ENCODE assay signal across 10 cellular contexts in the genomic region with DNA sequence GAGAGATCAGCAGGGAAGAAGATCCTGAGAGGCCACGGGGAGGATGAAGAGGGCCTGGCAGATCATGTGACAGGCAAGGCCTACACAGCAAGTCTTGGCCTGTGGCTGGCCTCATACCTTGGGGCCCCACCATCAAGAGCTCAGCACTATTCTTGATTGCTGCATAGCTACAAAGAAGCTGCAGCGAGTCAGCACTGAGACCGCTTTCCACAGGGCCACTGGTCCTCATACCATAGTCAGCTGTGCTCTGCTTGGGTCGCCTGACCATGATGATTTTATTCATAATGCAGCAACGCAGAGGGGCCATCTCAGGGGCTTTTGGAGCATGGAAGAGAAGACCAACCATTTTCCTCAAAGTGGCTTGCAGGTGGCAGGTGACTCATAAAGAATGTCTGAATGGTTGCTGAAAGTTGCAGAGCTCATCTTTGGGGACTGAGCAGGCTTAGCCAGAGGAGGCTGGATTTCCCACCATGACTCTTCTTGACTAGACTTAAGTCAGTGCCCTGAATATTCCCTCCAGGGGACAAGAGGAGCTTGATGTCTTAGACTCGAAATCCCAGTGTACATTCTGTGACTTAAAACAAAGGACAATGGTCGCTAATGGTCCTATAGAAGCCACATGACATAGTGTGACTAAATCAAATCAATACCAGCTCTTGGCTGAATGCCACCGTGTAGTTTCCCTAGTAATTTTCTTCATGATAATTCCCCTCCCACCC. TPM values are rescaled to one million over a fixed set of nuclear protein-coding genes. Genes with fewer than 3 reads are reported as not detected.
DNase-seq lines count a peak whose midpoint lies in the region; ATAC-seq and FAIRE-seq lines count a peak whose summit lies in the region.
"Not testable (repeated sequence)": the region's sequence is repeated elsewhere in the genome, so short reads cannot be mapped to it uniquely, and the experiment has no call there.
"Had no signal": no experiment of that assay in that cellular context is flagged by ENCODE, and none has a peak within 500 bp of the region (broad histone marks: within the 10 kb centered on the region; RNA-seq: fewer than 3 reads in every experiment).

No MANE protein-coding gene starts in this region.

- FAIRE-seq in GM18507 (lab: Jason Lieb, UNC), result peak; percentile 85

- H3K27ac Mint-ChIP-seq in activated naive CD8-positive, alpha-beta T cell treated with anti-CD3 and anti-CD28 coated beads, Interleukin-2, amount 50 U/mL, for 24 hours; natural killer cell treated with Interleukin-12 subunit alpha and Interleukin-12 subunit beta and Interleukin-15 and Interleukin-18, amount 100 ng/mL, for 72 hours: not testable (repeated sequence)

- not testable (repeated sequence) for H3K9me3 Mint-ChIP-seq in activated naive CD8-positive, alpha-beta T cell treated with anti-CD3 and anti-CD28 coated beads, Interleukin-2, amount 50 U/mL, for 24 hours; natural killer cell treated with Interleukin-12 subunit alpha and Interleukin-12 subunit beta and Interleukin-15 and Interleukin-18, amount 100 ng/mL, for 72 hours

- ATAC-seq in GM19452 (IDR thresholded peaks at IDR 0.05; ENCODE audit: unreplicated experiment) (peak; percentile 54), HG02642 (IDR thresholded peaks at IDR 0.05; ENCODE audit: poor library complexity, unreplicated experiment) (peak; percentile 64), HG03039 (IDR thresholded peaks at IDR 0.05; ENCODE audit: unreplicated experiment) (peak; percentile 68)
- ATAC-seq in activated CD4-positive, CD25-positive, alpha-beta regulatory T cell treated with anti-CD3 and anti-CD28 coated beads, Interleukin-2, amount 50 U/mL, for 24 hours, result peak; percentile 57 to 59
- ATAC-seq in activated naive CD8-positive, alpha-beta T cell treated with anti-CD3 and anti-CD28 coated beads, Interleukin-2, amount 50 U/mL, for 24 hours, result peak; percentile 57
- ATAC-seq in natural killer cell treated with Interleukin-12 subunit alpha and Interleukin-12 subunit beta and Interleukin-15 and Interleukin-18, amount 100 ng/mL, for 72 hours, result peak; percentile 26 to 43

- not testable (repeated sequence) for H3K27me3 Mint-ChIP-seq in activated naive CD8-positive, alpha-beta T cell treated with anti-CD3 and anti-CD28 coated beads, Interleukin-2, amount 50 U/mL, for 24 hours; natural killer cell treated with Interleukin-12 subunit alpha and Interleukin-12 subunit beta and Interleukin-15 and Interleukin-18, amount 100 ng/mL, for 72 hours

- DNase-seq in GM18507 (ENCODE audit: extremely low spot score, insufficient read length, low read depth); activated naive CD8-positive, alpha-beta T cell treated with anti-CD3 and anti-CD28 coated beads, Interleukin-2, amount 50 U/mL, for 24 hours; natural killer cell treated with Interleukin-12 subunit alpha and Interleukin-12 subunit beta and Interleukin-15 and Interleukin-18, amount 100 ng/mL, for 72 hours (ENCODE audit: low spot score): not testable (repeated sequence)

- not testable (repeated sequence) for H3K4me1 Mint-ChIP-seq in activated naive CD8-positive, alpha-beta T cell treated with anti-CD3 and anti-CD28 coated beads, Interleukin-2, amount 50 U/mL, for 24 hours; natural killer cell treated with Interleukin-12 subunit alpha and Interleukin-12 subunit beta and Interleukin-15 and Interleukin-18, amount 100 ng/mL, for 72 hours (ENCODE audit: low read depth in 2 of 2)

- H3K36me3 Mint-ChIP-seq in activated naive CD8-positive, alpha-beta T cell treated with anti-CD3 and anti-CD28 coated beads, Interleukin-2, amount 50 U/mL, for 24 hours (ENCODE audit: low read depth); natural killer cell treated with Interleukin-12 subunit alpha and Interleukin-12 subunit beta and Interleukin-15 and Interleukin-18, amount 100 ng/mL, for 72 hours: not testable (repeated sequence)

- not testable (repeated sequence) for H3K4me3 Mint-ChIP-seq in activated naive CD8-positive, alpha-beta T cell treated with anti-CD3 and anti-CD28 coated beads, Interleukin-2, amount 50 U/mL, for 24 hours; natural killer cell treated with Interleukin-12 subunit alpha and Interleukin-12 subunit beta and Interleukin-15 and Interleukin-18, amount 100 ng/mL, for 72 hours

RNA-seq across cellular contexts. Expression of a gene that starts 2.0 kb away (rescaled TPM):
- total RNA-seq in natural killer cell treated with Interleukin-12 subunit alpha and Interleukin-12 subunit beta and Interleukin-15 and Interleukin-18, amount 100 ng/mL, for 72 hours, result not detected
- total RNA-seq: Caco-2; CD4-positive, alpha-beta T cell; PC-3 had no signal

RNA-seq across cellular contexts. Expression of a gene that starts 10.9 kb away (rescaled TPM):
- total RNA-seq in natural killer cell treated with Interleukin-12 subunit alpha and Interleukin-12 subunit beta and Interleukin-15 and Interleukin-18, amount 100 ng/mL, for 72 hours, result 10 to 100 TPM; 46.9 to 64.3 TPM

RNA-seq across cellular contexts. Expression of a gene that starts 46.4 kb away (rescaled TPM):
- total RNA-seq in natural killer cell treated with Interleukin-12 subunit alpha and Interleukin-12 subunit beta and Interleukin-15 and Interleukin-18, amount 100 ng/mL, for 72 hours, result not detected
- total RNA-seq: Caco-2; CD4-positive, alpha-beta T cell; PC-3 had no signal
